ENCODE assay signal across 28 cellular contexts in genomic region chr7:6607651-6608051, GRCh38. TPM values are rescaled to one million over a fixed set of nuclear protein-coding genes. Genes with fewer than 3 reads are reported as not detected.
DNase-seq lines count a peak whose midpoint lies in the region; ATAC-seq, FAIRE-seq and TF ChIP-seq lines count a peak whose summit lies in the region.
"Had no signal": no experiment of that assay in that cellular context is flagged by ENCODE, and none has a peak within 500 bp of the region (broad histone marks: within the 10 kb centered on the region; RNA-seq: fewer than 3 reads in every experiment).

No MANE protein-coding gene starts in this region.

- no peaks in the 10 kb centered on the region for H3K4me1 ChIP-seq in HepG2 (ENCODE audit: insufficient read depth, low read length)
- H3K4me1 ChIP-seq: Caco-2 had no signal

- no TSS peak for BruUV-seq in HepG2 (replicated peaks; lab: Mats Ljungman, UMichigan)

- no peak for TF ChIP-seq RAD21 in HepG2 (CRISPR knock-in tag; IDR thresholded peaks at IDR 0.05)

- no peak; the same call in 2 of the 3 replicates for ATAC-seq in HepG2
- ATAC-seq in stimulated activated naive CD8-positive, alpha-beta T cell treated with anti-CD3 and anti-CD28 coated beads, Interleukin-15, amount 100 ng/mL, for 72 hours, result peak; percentile 75
- ATAC-seq: CD8-positive, alpha-beta T cell had no signal

- peaks cover 0 to 16% of the 10 kb centered on the region in 2 experiments; a peak in 3 of 5 replicates for H3K36me3 ChIP-seq in HepG2 (replicated peaks in 1 of 2; ENCODE audit: control insufficient read depth in 1 of 2, insufficient read depth in 2 of 2, low read length in 2 of 2)

- TF ChIP-seq POLR2A in HepG2 (IDR thresholded peaks at IDR 0.05; ENCODE audit: insufficient read depth in 1 of 2, low read depth in 2 of 2, low read length in 2 of 2), result no peak

- H3K4me2 ChIP-seq in HepG2 (ENCODE audit: low read depth, low read length), result no peak overlapping the region

- no peaks in the 10 kb centered on the region for H3K79me2 ChIP-seq in HepG2 (ENCODE audit: insufficient read depth, low read length)

- H3K9me3 Mint-ChIP-seq in stimulated activated naive CD8-positive, alpha-beta T cell treated with anti-CD3 and anti-CD28 coated beads, Interleukin-15, amount 100 ng/mL, for 72 hours, result no peaks in the 10 kb centered on the region
- no peaks in the 10 kb centered on the region for H3K9me3 Mint-ChIP-seq in activated CD4-positive, alpha-beta T cell treated with anti-CD3 and anti-CD28 coated beads, Interleukin-2, amount 10 ng/mL, durations not matched to agents 7 days and 5 days
- H3K9me3 Mint-ChIP-seq: CD8-positive, alpha-beta T cell; H9 had no signal

- H3K9ac ChIP-seq in HepG2 (ENCODE audit: insufficient read depth, low read depth, low read length), result no peak overlapping the region

- H3K36me3 Mint-ChIP-seq in activated CD4-positive, alpha-beta T cell treated with anti-CD3 and anti-CD28 coated beads, Interleukin-2, amount 10 ng/mL, durations not matched to agents 7 days and 5 days (ENCODE audit: low read depth), result peaks cover 20% of the 10 kb centered on the region

- WGBS in HepG2 (ENCODE audit: low lambda C conversion rate), result 97% methylated on average over 28 of the region's 38 CpGs

- H3K27me3 ChIP-seq in HepG2 (ENCODE audit: control insufficient read depth in 1 of 2, insufficient read depth in 2 of 2, low read length in 2 of 2), result no peaks in the 10 kb centered on the region

- H3K4me3 Mint-ChIP-seq in stimulated activated naive CD8-positive, alpha-beta T cell treated with anti-CD3 and anti-CD28 coated beads, Interleukin-15, amount 100 ng/mL, for 72 hours, result no peak overlapping the region
- H3K4me3 Mint-ChIP-seq in activated CD4-positive, alpha-beta T cell treated with anti-CD3 and anti-CD28 coated beads, Interleukin-2, amount 10 ng/mL, durations not matched to agents 7 days and 5 days, result no peak overlapping the region
- H3K4me3 Mint-ChIP-seq: B cell; CD8-positive, alpha-beta T cell; H9 had no signal

- no peak for TF ChIP-seq CTCF in GM13977 (IDR thresholded peaks at IDR 0.05; ENCODE audit: extremely low read depth, insufficient read depth, missing control alignments)
- TF ChIP-seq CTCF in HepG2 (CRISPR knock-in tag; IDR thresholded peaks at IDR 0.05), result no peak

- POLR2A ChIA-PET in HepG2 (lab: Yijun Ruan, JAX), result no interaction called here
- POLR2A ChIA-PET in activated CD4-positive, alpha-beta T cell treated with anti-CD3 and anti-CD28 coated beads, Interleukin-2, amount 10 ng/mL, durations not matched to agents 7 days and 5 days (lab: Charles Lee), result no interaction called here

- H2AFZ ChIP-seq in HepG2 (ENCODE audit: low read length), result no peak overlapping the region

- DNase-seq in D341Med (ENCODE audit: low spot score), result peak; percentile 25
- peak; percentile 14 for DNase-seq in GM13977 (ENCODE audit: low spot score)
- no peak for DNase-seq in HepG2 (ENCODE audit: low spot score)
- DNase-seq in stimulated activated naive CD8-positive, alpha-beta T cell treated with anti-CD3 and anti-CD28 coated beads, Interleukin-15, amount 100 ng/mL, for 72 hours, result no peak
- DNase-seq in activated CD4-positive, alpha-beta T cell treated with anti-CD3 and anti-CD28 coated beads, Interleukin-2, amount 10 ng/mL, durations not matched to agents 7 days and 5 days, result no peak
- no peak for DNase-seq in posterior cingulate gyrus
- DNase-seq in NCI-H2107 treated with DMSO at 0.1 percent for 48 hours (lab: John Stamatoyannopoulos, UW; ENCODE audit: unreplicated experiment), result no peak
- DNase-seq: Caco-2; CD8-positive, alpha-beta T cell; DMS79 treated with DMSO at 0.1 percent for 48 hours; H9; KBM-7; MV-4-11; NCI-H1105 treated with DMSO at 0.1 percent for 48 hours; NCI-H146; NCI-H1930; NCI-H2107; NCI-H446 treated with DMSO at 0.1 percent for 48 hours; NCI-H526 treated with DMSO at 0.1 percent for 48 hours; RPMI8226; SHP77 treated with DMSO at 0.1 percent for 48 hours; SW 1271 had no signal

- no peak overlapping the region for H3K27ac Mint-ChIP-seq in stimulated activated naive CD8-positive, alpha-beta T cell treated with anti-CD3 and anti-CD28 coated beads, Interleukin-15, amount 100 ng/mL, for 72 hours
- no peak overlapping the region for H3K27ac Mint-ChIP-seq in activated CD4-positive, alpha-beta T cell treated with anti-CD3 and anti-CD28 coated beads, Interleukin-2, amount 10 ng/mL, durations not matched to agents 7 days and 5 days
- H3K27ac Mint-ChIP-seq: B cell; CD8-positive, alpha-beta T cell; H9 had no signal

- H3K27me3 Mint-ChIP-seq in stimulated activated naive CD8-positive, alpha-beta T cell treated with anti-CD3 and anti-CD28 coated beads, Interleukin-15, amount 100 ng/mL, for 72 hours, result no peaks in the 10 kb centered on the region
- H3K27me3 Mint-ChIP-seq in activated CD4-positive, alpha-beta T cell treated with anti-CD3 and anti-CD28 coated beads, Interleukin-2, amount 10 ng/mL, durations not matched to agents 7 days and 5 days, result peaks cover under 1% of the 10 kb centered on the region

- H3K9me3 ChIP-seq in HepG2 (ENCODE audit: low read length), result no peaks in the 10 kb centered on the region
- H3K9me3 ChIP-seq: Caco-2 had no signal

- CTCF ChIA-PET in HepG2 (lab: Yijun Ruan, JAX; ENCODE audit: low intra/inter-chr PET ratio, low total read pairs), result no interaction called here
- CTCF ChIA-PET in activated CD4-positive, alpha-beta T cell treated with anti-CD3 and anti-CD28 coated beads, Interleukin-2, amount 10 ng/mL, durations not matched to agents 7 days and 5 days (lab: Charles Lee), result interaction anchor here (0.6 to 0.9 kb wide), 2 partner anchors 15 to 135 kb away, joined by 3 to 4 read pairs; no protein-coding TSS in a partner anchor

- in situ Hi-C loops in GM13977 (cut with MboI; ENCODE audit: low pct_unique_long_range_greater_than_20kb, low sequenced_read_pairs, unreplicated experiment), result no loop called here
- in situ Hi-C loops in HepG2 (cut with HindIII; ENCODE audit: extremely low pct_ligation_motif_present, low pct_unique_long_range_greater_than_20kb), result no loop called here

- H3K4me3 ChIP-seq in HepG2 (replicated peaks in 1 of 3; ENCODE audit: insufficient read depth in 1 of 3, low read depth in 2 of 3, low read length in 3 of 3), result no peak overlapping the region

- no peak overlapping the region for H3K27ac ChIP-seq in HepG2 (ENCODE audit: extremely low read length, insufficient read depth, low read length)
- H3K27ac ChIP-seq: C4-2B had no signal

- TF ChIP-seq EP300 in HepG2 (IDR thresholded peaks at IDR 0.05; ENCODE audit: low read depth in 2 of 2, low read length in 2 of 2), result no peak
- TF ChIP-seq EP300 in HepG2 (CRISPR knock-in tag; IDR thresholded peaks at IDR 0.05; ENCODE audit: borderline replicate concordance), result no peak

- no peaks in the 10 kb centered on the region; the same call in 1 of the 2 replicates for H4K20me1 ChIP-seq in HepG2 (ENCODE audit: insufficient read depth, low read length)

- H3K4me1 Mint-ChIP-seq in stimulated activated naive CD8-positive, alpha-beta T cell treated with anti-CD3 and anti-CD28 coated beads, Interleukin-15, amount 100 ng/mL, for 72 hours, result peaks cover 7% of the 10 kb centered on the region
- peaks cover 5% of the 10 kb centered on the region for H3K4me1 Mint-ChIP-seq in activated CD4-positive, alpha-beta T cell treated with anti-CD3 and anti-CD28 coated beads, Interleukin-2, amount 10 ng/mL, durations not matched to agents 7 days and 5 days
- H3K4me1 Mint-ChIP-seq: B cell, H9 had no signal

- FAIRE-seq in HepG2 (lab: Jason Lieb, UNC), result no peak

- intact Hi-C loops in HepG2 (cut with micrococcal nuclease; ENCODE audit: unreplicated experiment) (loop anchor here (1.0 kb wide), 1 partner anchor 30 kb away; the partner anchor contains the start of gene ZNF316), posterior cingulate gyrus (cut with DNase I) (no loop called here)

RNA-seq across cellular contexts. Expression of gene ZNF853, which starts 7.8 kb away (rescaled TPM):
- total RNA-seq in HepG2 (2016; rRNA removed; fragmentation: Illumina TruSeq; extraction: Trizol), result 2.1 and 2.5 TPM in 2 replicates
- total RNA-seq in HepG2 (2016; cell fraction: cytosol; rRNA removed; fragmentation: Illumina TruSeq; extraction: Trizol; ENCODE audit: low read depth), result 0.61 and 1.3 TPM in 2 replicates
- total RNA-seq in HepG2 (2016; cell fraction: insoluble cytoplasmic fraction; rRNA removed; fragmentation: Illumina TruSeq; extraction: Trizol), result 1.9 and 2.0 TPM in 2 replicates
- 3.2 and 3.3 TPM in 2 replicates for total RNA-seq in HepG2 (2016; cell fraction: membrane; rRNA removed; fragmentation: Illumina TruSeq; extraction: Trizol)
- 1.5 and 1.9 TPM in 2 replicates for total RNA-seq in HepG2 (2016; cell fraction: nucleus; rRNA removed; fragmentation: Illumina TruSeq; extraction: Trizol)
- polyA plus RNA-seq in HepG2 (2011; rRNA removed), result 6.2 and 10.8 TPM in 2 replicates
- polyA plus RNA-seq in HepG2 (2011; cell fraction: cytosol; rRNA removed), result 7.2 and 8.2 TPM in 2 replicates
- polyA plus RNA-seq in HepG2 (2011; cell fraction: nucleus; rRNA removed), result 4.4 and 5.8 TPM in 2 replicates
- polyA plus RNA-seq in HepG2 (2012), result 4.2 and 5.1 TPM in 2 replicates
- polyA plus RNA-seq in HepG2 (2016; cell fraction: cytosol; fragmentation: Illumina TruSeq; extraction: Trizol; ENCODE audit: low read depth), result 1.6 and 1.7 TPM in 2 replicates
- polyA plus RNA-seq in HepG2 (2016; cell fraction: insoluble cytoplasmic fraction; fragmentation: Illumina TruSeq; extraction: Trizol; ENCODE audit: low read depth), result 3.6 and 4.7 TPM in 2 replicates
- polyA plus RNA-seq in HepG2 (2016; cell fraction: membrane; fragmentation: Illumina TruSeq; extraction: Trizol; ENCODE audit: low read depth), result 4.5 and 5.2 TPM in 2 replicates
- 3.6 and 4.1 TPM in 2 replicates for polyA plus RNA-seq in HepG2 (2016; cell fraction: nucleus; fragmentation: Illumina TruSeq; extraction: Trizol; ENCODE audit: insufficient read depth, low read depth)
- polyA minus RNA-seq in HepG2 (2011; rRNA and poly(A)+ RNA removed; ENCODE audit: low replicate concordance), result 0.16 and 14.3 TPM in 2 replicates
- polyA minus RNA-seq in HepG2 (2011; cell fraction: cytosol; rRNA and poly(A)+ RNA removed), result 6.0 and 8.6 TPM in 2 replicates
- 1.7 and 2.9 TPM in 2 replicates for polyA minus RNA-seq in HepG2 (2011; cell fraction: nucleus; rRNA and poly(A)+ RNA removed)
- under 1 TPM; 0.30 to 0.33 TPM for total RNA-seq in activated CD4-positive, alpha-beta T cell treated with anti-CD3 and anti-CD28 coated beads, Interleukin-2, amount 10 ng/mL, durations not matched to agents 7 days and 5 days
- total RNA-seq: MCF 10A had no signal

RNA-seq across cellular contexts. Expression of gene INTS15, which starts 17.8 kb away (rescaled TPM):
- total RNA-seq in HepG2 (2016; rRNA removed; fragmentation: Illumina TruSeq; extraction: Trizol), result 8.7 and 16.3 TPM in 2 replicates
- total RNA-seq in HepG2 (2016; cell fraction: cytosol; rRNA removed; fragmentation: Illumina TruSeq; extraction: Trizol; ENCODE audit: low read depth), result 6.0 and 7.2 TPM in 2 replicates
- total RNA-seq in HepG2 (2016; cell fraction: insoluble cytoplasmic fraction; rRNA removed; fragmentation: Illumina TruSeq; extraction: Trizol), result 9.9 and 14.0 TPM in 2 replicates
- total RNA-seq in HepG2 (2016; cell fraction: membrane; rRNA removed; fragmentation: Illumina TruSeq; extraction: Trizol), result 11.2 and 14.4 TPM in 2 replicates
- 11.9 and 12.9 TPM in 2 replicates for total RNA-seq in HepG2 (2016; cell fraction: nucleus; rRNA removed; fragmentation: Illumina TruSeq; extraction: Trizol)
- 23.3 and 25.7 TPM in 2 replicates for polyA plus RNA-seq in HepG2 (2011; rRNA removed)
- 20.5 and 21.6 TPM in 2 replicates for polyA plus RNA-seq in HepG2 (2011; cell fraction: cytosol; rRNA removed)
- 35.7 and 36.4 TPM in 2 replicates for polyA plus RNA-seq in HepG2 (2011; cell fraction: nucleus; rRNA removed)
- 15.0 and 22.4 TPM in 2 replicates for polyA plus RNA-seq in HepG2 (2012)
- 8.3 and 10.5 TPM in 2 replicates for polyA plus RNA-seq in HepG2 (2016; cell fraction: cytosol; fragmentation: Illumina TruSeq; extraction: Trizol; ENCODE audit: low read depth)
- 14.6 and 18.9 TPM in 2 replicates for polyA plus RNA-seq in HepG2 (2016; cell fraction: insoluble cytoplasmic fraction; fragmentation: Illumina TruSeq; extraction: Trizol; ENCODE audit: low read depth)
- polyA plus RNA-seq in HepG2 (2016; cell fraction: membrane; fragmentation: Illumina TruSeq; extraction: Trizol; ENCODE audit: low read depth), result 17.1 and 18.2 TPM in 2 replicates
- 25.3 and 31.3 TPM in 2 replicates for polyA plus RNA-seq in HepG2 (2016; cell fraction: nucleus; fragmentation: Illumina TruSeq; extraction: Trizol; ENCODE audit: insufficient read depth, low read depth)
- polyA minus RNA-seq in HepG2 (2011; rRNA and poly(A)+ RNA removed; ENCODE audit: low replicate concordance), result 22.2 and 22.4 TPM in 2 replicates
- 9.6 and 10.0 TPM in 2 replicates for polyA minus RNA-seq in HepG2 (2011; cell fraction: cytosol; rRNA and poly(A)+ RNA removed)
- polyA minus RNA-seq in HepG2 (2011; cell fraction: nucleus; rRNA and poly(A)+ RNA removed), result 11.3 and 12.3 TPM in 2 replicates
- 10 to 100 TPM; 40.4 to 48.3 TPM for total RNA-seq in activated CD4-positive, alpha-beta T cell treated with anti-CD3 and anti-CD28 coated beads, Interleukin-2, amount 10 ng/mL, durations not matched to agents 7 days and 5 days

RNA-seq across cellular contexts. Expression of gene ZNF316, which starts 29.5 kb away (rescaled TPM):
- total RNA-seq in HepG2 (2016; rRNA removed; fragmentation: Illumina TruSeq; extraction: Trizol), result 5.3 and 9.9 TPM in 2 replicates
- 1.4 and 1.9 TPM in 2 replicates for total RNA-seq in HepG2 (2016; cell fraction: cytosol; rRNA removed; fragmentation: Illumina TruSeq; extraction: Trizol; ENCODE audit: low read depth)
- 3.8 and 8.2 TPM in 2 replicates for total RNA-seq in HepG2 (2016; cell fraction: insoluble cytoplasmic fraction; rRNA removed; fragmentation: Illumina TruSeq; extraction: Trizol)
- 1.5 and 1.9 TPM in 2 replicates for total RNA-seq in HepG2 (2016; cell fraction: membrane; rRNA removed; fragmentation: Illumina TruSeq; extraction: Trizol)
- 6.6 and 7.7 TPM in 2 replicates for total RNA-seq in HepG2 (2016; cell fraction: nucleus; rRNA removed; fragmentation: Illumina TruSeq; extraction: Trizol)
- 4.3 and 5.6 TPM in 2 replicates for polyA plus RNA-seq in HepG2 (2011; rRNA removed)
- 2.3 and 3.2 TPM in 2 replicates for polyA plus RNA-seq in HepG2 (2011; cell fraction: cytosol; rRNA removed)
- 35.5 and 38.7 TPM in 2 replicates for polyA plus RNA-seq in HepG2 (2011; cell fraction: nucleus; rRNA removed)
- polyA plus RNA-seq in HepG2 (2012), result 10.3 and 12.2 TPM in 2 replicates
- polyA plus RNA-seq in HepG2 (2016; cell fraction: cytosol; fragmentation: Illumina TruSeq; extraction: Trizol; ENCODE audit: low read depth), result 0.19 and 0.27 TPM in 2 replicates
- polyA plus RNA-seq in HepG2 (2016; cell fraction: insoluble cytoplasmic fraction; fragmentation: Illumina TruSeq; extraction: Trizol; ENCODE audit: low read depth), result 3.8 and 4.0 TPM in 2 replicates
- 0.60 and 1.1 TPM in 2 replicates for polyA plus RNA-seq in HepG2 (2016; cell fraction: membrane; fragmentation: Illumina TruSeq; extraction: Trizol; ENCODE audit: low read depth)
- 31.1 and 32.1 TPM in 2 replicates for polyA plus RNA-seq in HepG2 (2016; cell fraction: nucleus; fragmentation: Illumina TruSeq; extraction: Trizol; ENCODE audit: insufficient read depth, low read depth)
- polyA minus RNA-seq in HepG2 (2011; rRNA and poly(A)+ RNA removed; ENCODE audit: low replicate concordance), result 4.5 and 7.7 TPM in 2 replicates
- 3.2 and 3.8 TPM in 2 replicates for polyA minus RNA-seq in HepG2 (2011; cell fraction: cytosol; rRNA and poly(A)+ RNA removed)
- polyA minus RNA-seq in HepG2 (2011; cell fraction: nucleus; rRNA and poly(A)+ RNA removed), result 5.9 and 7.0 TPM in 2 replicates
- total RNA-seq in activated CD4-positive, alpha-beta T cell treated with anti-CD3 and anti-CD28 coated beads, Interleukin-2, amount 10 ng/mL, durations not matched to agents 7 days and 5 days, result 10 to 100 TPM; 20.2 to 31.5 TPM

RNA-seq across cellular contexts. Expression of gene ZDHHC4, which starts 30.4 kb away (rescaled TPM):
- total RNA-seq in HepG2 (2016; rRNA removed; fragmentation: Illumina TruSeq; extraction: Trizol), result 65.4 and 83.2 TPM in 2 replicates
- total RNA-seq in HepG2 (2016; cell fraction: cytosol; rRNA removed; fragmentation: Illumina TruSeq; extraction: Trizol; ENCODE audit: low read depth), result 226 and 246 TPM in 2 replicates
- total RNA-seq in HepG2 (2016; cell fraction: insoluble cytoplasmic fraction; rRNA removed; fragmentation: Illumina TruSeq; extraction: Trizol), result 68.5 and 81.1 TPM in 2 replicates
- 224 and 257 TPM in 2 replicates for total RNA-seq in HepG2 (2016; cell fraction: membrane; rRNA removed; fragmentation: Illumina TruSeq; extraction: Trizol)
- total RNA-seq in HepG2 (2016; cell fraction: nucleus; rRNA removed; fragmentation: Illumina TruSeq; extraction: Trizol), result 64.6 and 66.3 TPM in 2 replicates
- polyA plus RNA-seq in HepG2 (2011; rRNA removed), result 164 and 188 TPM in 2 replicates
- 211 and 259 TPM in 2 replicates for polyA plus RNA-seq in HepG2 (2011; cell fraction: cytosol; rRNA removed)
- 123 and 147 TPM in 2 replicates for polyA plus RNA-seq in HepG2 (2011; cell fraction: nucleus; rRNA removed)
- 113 and 117 TPM in 2 replicates for polyA plus RNA-seq in HepG2 (2012)
- 267 and 344 TPM in 2 replicates for polyA plus RNA-seq in HepG2 (2016; cell fraction: cytosol; fragmentation: Illumina TruSeq; extraction: Trizol; ENCODE audit: low read depth)
- 67.4 and 79.0 TPM in 2 replicates for polyA plus RNA-seq in HepG2 (2016; cell fraction: insoluble cytoplasmic fraction; fragmentation: Illumina TruSeq; extraction: Trizol; ENCODE audit: low read depth)
- 232 and 277 TPM in 2 replicates for polyA plus RNA-seq in HepG2 (2016; cell fraction: membrane; fragmentation: Illumina TruSeq; extraction: Trizol; ENCODE audit: low read depth)
- 95.8 and 95.9 TPM in 2 replicates for polyA plus RNA-seq in HepG2 (2016; cell fraction: nucleus; fragmentation: Illumina TruSeq; extraction: Trizol; ENCODE audit: insufficient read depth, low read depth)
- 201 and 369 TPM in 2 replicates for polyA minus RNA-seq in HepG2 (2011; rRNA and poly(A)+ RNA removed; ENCODE audit: low replicate concordance)
- 60.4 and 76.0 TPM in 2 replicates for polyA minus RNA-seq in HepG2 (2011; cell fraction: cytosol; rRNA and poly(A)+ RNA removed)
- 68.5 and 88.6 TPM in 2 replicates for polyA minus RNA-seq in HepG2 (2011; cell fraction: nucleus; rRNA and poly(A)+ RNA removed)
- 10 to 100 TPM; 29.9 to 35.3 TPM for total RNA-seq in activated CD4-positive, alpha-beta T cell treated with anti-CD3 and anti-CD28 coated beads, Interleukin-2, amount 10 ng/mL, durations not matched to agents 7 days and 5 days

RNA-seq across cellular contexts. Expression of gene GRID2IP, which starts 56.4 kb away (rescaled TPM):
- not detected in 2 replicates for total RNA-seq in HepG2 (2016; rRNA removed; fragmentation: Illumina TruSeq; extraction: Trizol)
- total RNA-seq in HepG2 (2016; cell fraction: cytosol; rRNA removed; fragmentation: Illumina TruSeq; extraction: Trizol; ENCODE audit: low read depth), result not detected in 2 replicates
- total RNA-seq in HepG2 (2016; cell fraction: insoluble cytoplasmic fraction; rRNA removed; fragmentation: Illumina TruSeq; extraction: Trizol), result 0.04 TPM in 1 of 2 replicates, not detected in the other
- total RNA-seq in HepG2 (2016; cell fraction: membrane; rRNA removed; fragmentation: Illumina TruSeq; extraction: Trizol), result not detected in 2 replicates
- total RNA-seq in HepG2 (2016; cell fraction: nucleus; rRNA removed; fragmentation: Illumina TruSeq; extraction: Trizol), result not detected in 2 replicates
- 0.03 TPM in 1 of 2 replicates, not detected in the other for polyA plus RNA-seq in HepG2 (2011; rRNA removed)
- polyA plus RNA-seq in HepG2 (2011; cell fraction: cytosol; rRNA removed), result 0.01 TPM in 1 of 2 replicates, not detected in the other
- 0.27 and 0.42 TPM in 2 replicates for polyA plus RNA-seq in HepG2 (2011; cell fraction: nucleus; rRNA removed)
- not detected in 2 replicates for polyA plus RNA-seq in HepG2 (2012)
- not detected in 2 replicates for polyA plus RNA-seq in HepG2 (2016; cell fraction: cytosol; fragmentation: Illumina TruSeq; extraction: Trizol; ENCODE audit: low read depth)
- not detected in 2 replicates for polyA plus RNA-seq in HepG2 (2016; cell fraction: insoluble cytoplasmic fraction; fragmentation: Illumina TruSeq; extraction: Trizol; ENCODE audit: low read depth)
- not detected in 2 replicates for polyA plus RNA-seq in HepG2 (2016; cell fraction: membrane; fragmentation: Illumina TruSeq; extraction: Trizol; ENCODE audit: low read depth)
- not detected in 2 replicates for polyA plus RNA-seq in HepG2 (2016; cell fraction: nucleus; fragmentation: Illumina TruSeq; extraction: Trizol; ENCODE audit: insufficient read depth, low read depth)
- 0.20 TPM in 1 of 2 replicates, not detected in the other for polyA minus RNA-seq in HepG2 (2011; rRNA and poly(A)+ RNA removed; ENCODE audit: low replicate concordance)
- polyA minus RNA-seq in HepG2 (2011; cell fraction: cytosol; rRNA and poly(A)+ RNA removed), result not detected in 2 replicates
- polyA minus RNA-seq in HepG2 (2011; cell fraction: nucleus; rRNA and poly(A)+ RNA removed), result 0.13 and 0.25 TPM in 2 replicates
- under 1 TPM in 1 of 2 experiments, not detected in 1; 0.07 TPM for total RNA-seq in activated CD4-positive, alpha-beta T cell treated with anti-CD3 and anti-CD28 coated beads, Interleukin-2, amount 10 ng/mL, durations not matched to agents 7 days and 5 days
- total RNA-seq: A673, HT1080, LHCN-M2, MCF 10A had no signal

Comparison
In these comparisons a context has a peak if more than half of its experiments do, and no peak if none do; other contexts are left out.
1. DNase-seq: peak in D341Med (single experiment) and GM13977 (single experiment); none in HepG2 (single experiment), stimulated activated naive CD8-positive, alpha-beta T cell treated with anti-CD3 and anti-CD28 coated beads, Interleukin-15, amount 100 ng/mL, for 72 hours (0 of 2), activated CD4-positive, alpha-beta T cell treated with anti-CD3 and anti-CD28 coated beads, Interleukin-2, amount 10 ng/mL, durations not matched to agents 7 days and 5 days (single experiment), posterior cingulate gyrus (0 of 10) and NCI-H2107 treated with DMSO at 0.1 percent for 48 hours (single experiment).